Comparison of ENCODE assay signal across 11 cellular contexts in the genomic region with DNA sequence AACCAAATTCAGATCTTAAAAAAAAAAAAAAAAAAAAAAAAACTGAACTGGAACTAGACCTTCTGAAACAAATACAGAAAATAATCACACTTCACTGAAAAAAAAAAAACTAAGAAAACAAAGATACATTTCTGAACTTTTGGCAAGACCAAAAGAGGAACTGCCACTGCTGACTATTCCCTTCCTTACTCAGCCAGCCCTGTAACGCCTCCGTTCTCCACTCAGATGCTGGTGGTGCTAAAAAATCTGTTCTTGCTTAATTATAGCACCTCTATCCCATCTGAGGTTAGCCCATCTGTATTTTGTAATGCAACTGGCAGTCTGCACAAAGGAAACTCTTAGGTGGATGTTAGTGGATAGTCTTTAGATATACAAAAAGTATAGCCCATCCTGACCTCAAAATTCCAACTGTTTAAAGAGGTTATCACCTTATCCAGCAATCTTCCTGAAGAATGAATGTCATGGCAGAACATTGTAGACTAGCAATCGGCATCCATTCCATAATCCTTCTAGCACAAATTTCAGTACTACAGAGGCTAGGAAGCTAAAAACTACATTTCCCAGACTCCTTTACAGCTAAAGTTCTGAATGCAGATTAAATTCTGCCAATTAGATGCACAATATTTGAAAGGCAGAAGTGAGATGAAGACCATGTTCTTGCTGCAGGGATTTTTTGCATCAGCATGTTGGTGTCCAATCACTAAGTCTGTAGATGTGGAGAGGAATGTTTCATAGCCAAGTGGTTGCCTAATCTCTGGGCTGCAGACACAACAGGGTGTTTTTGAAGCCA. TPM values are rescaled to one million over a fixed set of nuclear protein-coding genes. Genes with fewer than 3 reads are reported as not detected.
DNase-seq lines count a peak whose midpoint lies in the region; ATAC-seq and TF ChIP-seq lines count a peak whose summit lies in the region.
"Had no signal": no experiment of that assay in that cellular context is flagged by ENCODE, and none has a peak within 500 bp of the region (broad histone marks: within the 10 kb centered on the region; RNA-seq: fewer than 3 reads in every experiment).

No MANE protein-coding gene starts in this region.

- peaks cover 3% of the 10 kb centered on the region for H3K27me3 ChIP-seq in MG63

- no peaks in the 10 kb centered on the region for H3K9me3 ChIP-seq in MG63

- no peak overlapping the region for H3K4me3 Mint-ChIP-seq in effector memory CD8-positive, alpha-beta T cell
- H3K4me3 Mint-ChIP-seq: activated CD8-positive, alpha-beta T cell treated with anti-CD3 and anti-CD28 coated beads for 36 hours; neural crest cell had no signal

- H3K4me1 Mint-ChIP-seq in effector memory CD8-positive, alpha-beta T cell (ENCODE audit: low read depth in 2 of 2), result peaks cover 5 to 6% of the 10 kb centered on the region in 2 donors

- TF ChIP-seq CTCF in GM12872 (IDR thresholded peaks at IDR 0.05; ENCODE audit: insufficient read depth, low read depth, low read length), result peak; percentile 19; the same call in 2 of the 3 replicates
- TF ChIP-seq CTCF in GM20000 (IDR thresholded peaks at IDR 0.05; ENCODE audit: extremely low read depth, missing control alignments), result no peak

- no peak overlapping the region for H3K4me3 ChIP-seq in MG63

- no peak overlapping the region for H3K27ac Mint-ChIP-seq in effector memory CD8-positive, alpha-beta T cell
- H3K27ac Mint-ChIP-seq: activated CD8-positive, alpha-beta T cell treated with anti-CD3 and anti-CD28 coated beads for 36 hours had no signal

- H3K27me3 Mint-ChIP-seq in effector memory CD8-positive, alpha-beta T cell, result no peaks in the 10 kb centered on the region
- H3K27me3 Mint-ChIP-seq: activated CD8-positive, alpha-beta T cell treated with anti-CD3 and anti-CD28 coated beads for 36 hours had no signal

- peaks cover 6% of the 10 kb centered on the region for H3K36me3 Mint-ChIP-seq in effector memory CD8-positive, alpha-beta T cell (ENCODE audit: insufficient read depth)

- peak; percentile 81 for DNase-seq in GM20000 (ENCODE audit: low spot score)
- DNase-seq in NOMO-1 treated with DMSO at 0.1 percent for 48 hours (lab: John Stamatoyannopoulos, UW; ENCODE audit: unreplicated experiment), result peak; percentile 91
- DNase-seq in effector memory CD8-positive, alpha-beta T cell, result no peak
- DNase-seq in nucleus accumbens (lab: John Stamatoyannopoulos, UW), result no peak
- no peak for DNase-seq in SW480 (ENCODE audit: low spot score)
- no peak for DNase-seq in MG63
- DNase-seq: activated CD8-positive, alpha-beta T cell treated with anti-CD3 and anti-CD28 coated beads for 36 hours had no signal

- no peaks in the 10 kb centered on the region for H3K9me3 Mint-ChIP-seq in effector memory CD8-positive, alpha-beta T cell
- H3K9me3 Mint-ChIP-seq: activated CD8-positive, alpha-beta T cell treated with anti-CD3 and anti-CD28 coated beads for 36 hours had no signal

- ATAC-seq in HG03060 (IDR thresholded peaks at IDR 0.05; ENCODE audit: low read depth, unreplicated experiment), result peak; percentile 78
- no peak for ATAC-seq in effector memory CD8-positive, alpha-beta T cell (replicated peaks)
- ATAC-seq: activated CD8-positive, alpha-beta T cell treated with anti-CD3 and anti-CD28 coated beads for 36 hours; SK-N-SH treated with all-trans-retinoic acid at 6 μM for 48 hours had no signal

- no peaks in the 10 kb centered on the region for H3K36me3 ChIP-seq in MG63

RNA-seq across cellular contexts. Expression of gene MAP3K9, which starts 5.8 kb away (rescaled TPM):
- total RNA-seq in MG63 (2014; rRNA removed; shearing (Covaris generic); ENCODE audit: low replicate concordance), result 0.17 and 0.76 TPM in 2 replicates

Comparison
In these comparisons a context has a peak if more than half of its experiments do, and no peak if none do; other contexts are left out.
1. DNase-seq: peak in GM20000 (single experiment) and NOMO-1 treated with DMSO at 0.1 percent for 48 hours (single experiment); none in effector memory CD8-positive, alpha-beta T cell (0 of 3), nucleus accumbens (0 of 56), SW480 (single experiment) and MG63 (single experiment).